8 cellular contexts compared by ENCODE assay signal in genomic region chr11:64803163-64803845, GRCh38. TPM values are rescaled to one million over a fixed set of nuclear protein-coding genes. Genes with fewer than 3 reads are reported as not detected.
DNase-seq lines count a peak whose midpoint lies in the region; ATAC-seq, FAIRE-seq and TF ChIP-seq lines count a peak whose summit lies in the region.

MAP4K2 (minus strand) TSS chr11:64803214; CDS start chr11:64803149, 65 bp downstream.

- H3K36me3 Mint-ChIP-seq in activated CD4-positive, alpha-beta memory T cell treated with anti-CD3 and anti-CD28 coated beads for 36 hours = peaks cover 21% of the 10 kb centered on the region

- peaks cover 16 to 17% of the 10 kb centered on the region in 2 donors for H3K36me3 ChIP-seq in duodenal mucosa (ENCODE audit: control insufficient read depth in 1 of 2, insufficient read depth in 2 of 2, low read length in 2 of 2)

- H3K27me3 ChIP-seq in duodenal mucosa (ENCODE audit: control insufficient read depth in 1 of 2, insufficient read depth in 2 of 2, low read length in 2 of 2) = no peaks in the 10 kb centered on the region

- WGBS in A549 (ENCODE audit: missing lambda C conversion rate) = 0% methylated on average over 27 of the region's 57 CpGs
- whole genome bisulfite sequencing in lower leg skin, 2 donors = 0% methylated on average over 14 to 22 of the region's 57 CpGs

- H3K9me3 Mint-ChIP-seq in activated CD4-positive, alpha-beta memory T cell treated with anti-CD3 and anti-CD28 coated beads for 36 hours = no peaks in the 10 kb centered on the region

- no peak for FAIRE-seq in A549 (lab: Jason Lieb, UNC)

- TF ChIP-seq POLR2A in A549 (IDR thresholded peaks at IDR 0.05; ENCODE audit: low read length) = no peak
- peak; percentile 62 for TF ChIP-seq POLR2A in GM18526 (IDR thresholded peaks at IDR 0.05; ENCODE audit: extremely low read depth, insufficient read length)
- TF ChIP-seq POLR2A in lower leg skin (IDR thresholded peaks at IDR 0.05) = no peak

- H3K27ac ChIP-seq in A549 (peak within 1 kb of the TSS; percentile 77 to 89), duodenal mucosa (ENCODE audit: low read depth, low read length) (peak within 1 kb of the TSS; percentile 56)

- no peaks in the 10 kb centered on the region for H3K9me3 ChIP-seq in A549
- H3K9me3 ChIP-seq in duodenal mucosa (ENCODE audit: control insufficient read depth in 1 of 2, low read length in 2 of 2) = no peaks in the 10 kb centered on the region

- peak; percentile 34; the same call in 2 of the 3 replicates for TF ChIP-seq CTCF in A549 (IDR thresholded peaks at IDR 0.05)
- no peak for TF ChIP-seq CTCF in lower leg skin (IDR thresholded peaks at IDR 0.05)

- CTCF ChIA-PET in A549 (lab: Yijun Ruan, JAX) = interaction anchor here (0.7 to 7.8 kb wide), 13 partner anchors 9 to 354 kb away, joined by 3 to 79 read pairs (median 3); partner anchors contain the start of gene SAC3D1
- CTCF ChIA-PET in activated CD4-positive, alpha-beta memory T cell treated with anti-CD3 and anti-CD28 coated beads for 36 hours (lab: Charles Lee) = interaction anchor here (1.1 to 1.7 kb wide), 5 partner anchors 16 to 59 kb away, joined by 3 to 5 read pairs (median 4); partner anchors contain the start of genes CDC42BPG, RASGRP2 and SF1

- H3K4me2 ChIP-seq in A549 = peak within 1 kb of the TSS; percentile 73

- TF ChIP-seq EP300 in A549 (IDR thresholded peaks at IDR 0.05) = no peak

- ATAC-seq in A549 (peak; percentile 80 to 89), HG03439 (IDR thresholded peaks at IDR 0.05; ENCODE audit: unreplicated experiment) (peak; percentile 53)

- H3K4me3 Mint-ChIP-seq in activated CD4-positive, alpha-beta memory T cell treated with anti-CD3 and anti-CD28 coated beads for 36 hours = peak within 1 kb of the TSS; percentile 82

- H3K4me3 ChIP-seq in A549 = peak within 1 kb of the TSS; percentile 61
- H3K4me3 ChIP-seq in duodenal mucosa (ENCODE audit: low read depth in 1 of 2, low read length in 2 of 2) = peak within 1 kb of the TSS; percentile 73
- peak within 1 kb of the TSS; percentile 40 for H3K4me3 ChIP-seq in lower leg skin (ENCODE audit: low read depth, poor library complexity, severe bottlenecking)

- POLR2A ChIA-PET in A549 (lab: Yijun Ruan, JAX) = no interaction called here
- POLR2A ChIA-PET in activated CD4-positive, alpha-beta memory T cell treated with anti-CD3 and anti-CD28 coated beads for 36 hours (lab: Charles Lee) = interaction anchor here (0.6 to 1.2 kb wide), 2 partner anchors 24 to 70 kb away, joined by 3 to 4 read pairs; no protein-coding TSS in a partner anchor

- H3K27me3 Mint-ChIP-seq in activated CD4-positive, alpha-beta memory T cell treated with anti-CD3 and anti-CD28 coated beads for 36 hours = no peaks in the 10 kb centered on the region

- 0 out of 5 replicates have a peak, but pooled peaks of 1 of the 2 experiments have one; percentile 19 for TF ChIP-seq RAD21 in A549 (conservative IDR thresholded peaks at IDR 0.05 in 1 of 2, IDR thresholded peaks at IDR 0.05 in 1 of 2)

- H3K4me1 ChIP-seq in A549 = peaks cover 23% of the 10 kb centered on the region
- peaks cover 23 to 24% of the 10 kb centered on the region in 2 donors for H3K4me1 ChIP-seq in duodenal mucosa (ENCODE audit: control insufficient read depth in 1 of 2, insufficient read depth in 2 of 2, low read length in 2 of 2)

- peak within 1 kb of the TSS; percentile 55 to 59 for H3K9ac ChIP-seq in duodenal mucosa (ENCODE audit: low read depth in 1 of 2, low read length in 2 of 2)

- peaks cover 24% of the 10 kb centered on the region for H3K4me1 Mint-ChIP-seq in activated CD4-positive, alpha-beta memory T cell treated with anti-CD3 and anti-CD28 coated beads for 36 hours (ENCODE audit: low read depth)

- H3K27ac Mint-ChIP-seq in activated CD4-positive, alpha-beta memory T cell treated with anti-CD3 and anti-CD28 coated beads for 36 hours = peak within 1 kb of the TSS; percentile 89

- DNase-seq in A549 (ENCODE audit: low read depth in 1 of 2, low spot score in 1 of 2) = peak; percentile 77 to 85
- DNase-seq in NCI-H69 (lab: John Stamatoyannopoulos, UW) = peak; percentile 94
- DNase-seq in activated CD4-positive, alpha-beta memory T cell treated with anti-CD3 and anti-CD28 coated beads for 36 hours = peak; percentile 89
- peak; percentile 87 to 98 for DNase-seq in lower leg skin (ENCODE audit: low spot score in 2 of 2)
- DNase-seq in stimulated activated CD4-positive, alpha-beta T cell treated with anti-CD3 and anti-CD28 coated beads, Interleukin-4, amount 100 ng/mL, for 24 hours = peak; percentile 84

- intact Hi-C loops in activated CD4-positive, alpha-beta memory T cell treated with anti-CD3 and anti-CD28 coated beads for 36 hours (cut with micrococcal nuclease) = loop anchor here (2.0 kb wide), 1 partner anchor 25 kb away; the partner anchor contains the start of gene SF1
- intact Hi-C loops in lower leg skin (cut with DNase I; ENCODE audit: low total_unique reads) = no loop called here

TF ChIP-seq in A549, 52 proteins besides CTCF, POLR2A, EP300 and RAD21:
- TF ChIP-seq HMGXB4 (CRISPR knock-in tag; IDR thresholded peaks at IDR 0.05; ENCODE audit: borderline replicate concordance) (no peak), GATA3 (IDR thresholded peaks at IDR 0.05; ENCODE audit: borderline replicate concordance) (no peak), HEYL (CRISPR knock-in tag; IDR thresholded peaks at IDR 0.05) (no peak), MAZ (IDR thresholded peaks at IDR 0.05; ENCODE audit: borderline replicate concordance, low read depth, low read length) (no peak), POLR2AphosphoS2 (conservative IDR thresholded peaks at IDR 0.05; ENCODE audit: low read length) (no peak), BCL3 (IDR thresholded peaks at IDR 0.05) (no peak), JUN (IDR thresholded peaks at IDR 0.05) (peak; percentile 62 to 74; a peak in 3 of 5 replicates), E2F6 (IDR thresholded peaks at IDR 0.05; ENCODE audit: borderline replicate concordance, low read depth) (no peak), HOXB5 (CRISPR knock-in tag; IDR thresholded peaks at IDR 0.05) (no peak), NPAS2 (CRISPR knock-in tag; IDR thresholded peaks at IDR 0.05; ENCODE audit: borderline replicate concordance) (no peak), ZFP36 (IDR thresholded peaks at IDR 0.05; ENCODE audit: borderline replicate concordance, partially characterized antibody) (no peak), SMC3 (IDR thresholded peaks at IDR 0.05) (0 out of 3 replicates have a peak, but pooled peaks have one; percentile 21), FOXS1 (CRISPR knock-in tag; IDR thresholded peaks at IDR 0.05) (no peak), EHF (CRISPR knock-in tag; IDR thresholded peaks at IDR 0.05) (no peak), ATOH8 (CRISPR knock-in tag; IDR thresholded peaks at IDR 0.05; ENCODE audit: low read depth) (no peak), ESRRA (IDR thresholded peaks at IDR 0.05; ENCODE audit: borderline replicate concordance, low read length) (no peak)

RNA-seq across cellular contexts. Expression of gene MAP4K2, which starts in this region (rescaled TPM):
- polyA plus RNA-seq in A549 (2011; rRNA removed) (9.4 and 10.2 TPM in 2 replicates), A549 (2017; fragmentation: RNase III; extraction: RNeasy Plus Mini Kit Qiagen cat#74134 plus additional on column Dnase treatment) (8.4 to 10.6 TPM (median 9.9 TPM) in 3 replicates)
- 13.1 and 13.5 TPM in 2 replicates for polyA plus RNA-seq in A549 (2012; cell fraction: cytosol; rRNA removed)
- polyA plus RNA-seq in A549 (2012; cell fraction: nucleus; rRNA removed) = 25.7 and 33.8 TPM in 2 replicates
- 11.3 and 17.7 TPM in 2 replicates for polyA minus RNA-seq in A549 (2011; rRNA and poly(A)+ RNA removed)
- total RNA-seq in activated CD4-positive, alpha-beta memory T cell treated with anti-CD3 and anti-CD28 coated beads for 36 hours = 10 to 100 TPM; 83.3 to 85.8 TPM
- total RNA-seq in lower leg skin = 10 to 100 TPM in 3 of 4 donors, 1 to 10 TPM in 1; 9.3 to 29.8 (median 19.5) TPM

Comparison
In these comparisons a context has a peak if more than half of its experiments do, and no peak if none do; other contexts are left out.
1. Peak in every context shown above with its lines: DNase-seq, ATAC-seq, H3K4me3 ChIP-seq and H3K27ac ChIP-seq.